ENCODE assay signal across 11 cellular contexts in genomic region chr3:30632521-30632920, GRCh38. TPM values are rescaled to one million over a fixed set of nuclear protein-coding genes. Genes with fewer than 3 reads are reported as not detected.
DNase-seq lines count a peak whose midpoint lies in the region; ATAC-seq and TF ChIP-seq lines count a peak whose summit lies in the region.
"Had no signal": no experiment of that assay in that cellular context is flagged by ENCODE, and none has a peak within 500 bp of the region (broad histone marks: within the 10 kb centered on the region; RNA-seq: fewer than 3 reads in every experiment).

No MANE protein-coding gene starts in this region.

- intact Hi-C loops in left ventricle myocardium inferior (cut with micrococcal nuclease) = no loop called here
- intact Hi-C loops in Right ventricle myocardium inferior (cut with DNase I) = no loop called here
- intact Hi-C loops in activated T-helper 2 cell treated with anti-CD3 and anti-CD28 coated beads, Interferon-gamma antibody, Interleukin-2, Interleukin-4, amounts not matched to agents 10 μg/mL and 5 μg/mL and 100 μg/mL, durations not matched to agents 14 hours and 24 hours and 36 hours (cut with micrococcal nuclease) = no loop called here
- intact Hi-C loops in naive thymus-derived CD4-positive, alpha-beta T cell (cut with micrococcal nuclease) = loop anchor here in 1 of 2 donors (5.0 kb wide), 1 partner anchor 35 kb away; no protein-coding TSS in a partner anchor

- H3K9me3 Mint-ChIP-seq in activated T-helper 2 cell treated with anti-CD3 and anti-CD28 coated beads, Interferon-gamma antibody, Interleukin-2, Interleukin-4, amounts not matched to agents 10 μg/mL and 5 μg/mL and 100 μg/mL, durations not matched to agents 14 hours and 24 hours and 36 hours = no peaks in the 10 kb centered on the region
- peaks cover 0 to 3% (median 0%) of the 10 kb centered on the region in 11 donors for H3K9me3 Mint-ChIP-seq in naive thymus-derived CD4-positive, alpha-beta T cell

- peak overlapping the region; percentile 75 for H3K4me3 Mint-ChIP-seq in activated T-helper 2 cell treated with anti-CD3 and anti-CD28 coated beads, Interferon-gamma antibody, Interleukin-2, Interleukin-4, amounts not matched to agents 10 μg/mL and 5 μg/mL and 100 μg/mL, durations not matched to agents 14 hours and 24 hours and 36 hours (ENCODE audit: low read depth)
- peak overlapping the region in 9 of 10 donors; percentile 54 to 88 (median 77) for H3K4me3 Mint-ChIP-seq in naive thymus-derived CD4-positive, alpha-beta T cell

- H3K27me3 Mint-ChIP-seq in activated T-helper 2 cell treated with anti-CD3 and anti-CD28 coated beads, Interferon-gamma antibody, Interleukin-2, Interleukin-4, amounts not matched to agents 10 μg/mL and 5 μg/mL and 100 μg/mL, durations not matched to agents 14 hours and 24 hours and 36 hours (ENCODE audit: low read depth) = no peaks in the 10 kb centered on the region
- no peaks in the 10 kb centered on the region for H3K27me3 Mint-ChIP-seq in naive thymus-derived CD4-positive, alpha-beta T cell

- H3K27me3 ChIP-seq in left ventricle myocardium inferior (ENCODE audit: low read depth) = no peaks in the 10 kb centered on the region
- H3K27me3 ChIP-seq in naive thymus-derived CD4-positive, alpha-beta T cell (ENCODE audit: control insufficient read depth in 2 of 2, insufficient read depth in 2 of 2, low read length in 2 of 2) = no peaks in the 10 kb centered on the region
- H3K27me3 ChIP-seq in BE2C = no peaks in the 10 kb centered on the region

- peak overlapping the region; percentile 99 for H3K27ac Mint-ChIP-seq in activated T-helper 2 cell treated with anti-CD3 and anti-CD28 coated beads, Interferon-gamma antibody, Interleukin-2, Interleukin-4, amounts not matched to agents 10 μg/mL and 5 μg/mL and 100 μg/mL, durations not matched to agents 14 hours and 24 hours and 36 hours
- peak overlapping the region; percentile 84 to 98 (median 96) for H3K27ac Mint-ChIP-seq in naive thymus-derived CD4-positive, alpha-beta T cell

- H3K36me3 Mint-ChIP-seq in activated T-helper 2 cell treated with anti-CD3 and anti-CD28 coated beads, Interferon-gamma antibody, Interleukin-2, Interleukin-4, amounts not matched to agents 10 μg/mL and 5 μg/mL and 100 μg/mL, durations not matched to agents 14 hours and 24 hours and 36 hours (ENCODE audit: low read depth) = peaks cover 52% of the 10 kb centered on the region
- peaks cover 0 to 44% (median 37%) of the 10 kb centered on the region in 5 donors for H3K36me3 Mint-ChIP-seq in naive thymus-derived CD4-positive, alpha-beta T cell

- DNase-seq in left ventricle myocardium inferior (no peak), Right ventricle myocardium inferior (ENCODE audit: missing footprints) (no peak), HPDE6-E6E7 (ENCODE audit: extremely low spot score) (no peak), BE2C (no peak)
- DNase-seq in activated T-helper 2 cell treated with anti-CD3 and anti-CD28 coated beads, Interferon-gamma antibody, Interleukin-2, Interleukin-4, amounts not matched to agents 10 μg/mL and 5 μg/mL and 100 μg/mL, durations not matched to agents 14 hours and 24 hours and 36 hours (ENCODE audit: low spot score) = no peak
- DNase-seq in naive thymus-derived CD4-positive, alpha-beta T cell = no peak
- no peak for DNase-seq in effector CD8-positive, alpha-beta T cell (lab: John Stamatoyannopoulos, UW)
- DNase-seq: activated CD4-positive, alpha-beta T cell treated with anti-CD3 and anti-CD28 coated beads for 1 hour; GOT3 had no signal

- no peak for ATAC-seq in Right ventricle myocardium inferior
- no peak for ATAC-seq in naive thymus-derived CD4-positive, alpha-beta T cell
- no peak for ATAC-seq in GM19467 (IDR thresholded peaks at IDR 0.05; ENCODE audit: unreplicated experiment)

- H3K4me1 ChIP-seq in left ventricle myocardium inferior (peaks cover 98% of the 10 kb centered on the region), BE2C (no peaks in the 10 kb centered on the region)
- H3K4me1 ChIP-seq in naive thymus-derived CD4-positive, alpha-beta T cell (ENCODE audit: control insufficient read depth in 2 of 2, insufficient read depth in 2 of 2, low read length in 2 of 2) = peaks cover 96 to 99% of the 10 kb centered on the region in 2 donors

- H3K9me3 ChIP-seq in left ventricle myocardium inferior (replicated peaks) = peaks cover 3% of the 10 kb centered on the region
- no peaks in the 10 kb centered on the region for H3K9me3 ChIP-seq in naive thymus-derived CD4-positive, alpha-beta T cell (ENCODE audit: control insufficient read depth in 2 of 3, low read length in 3 of 3)
- H3K9me3 ChIP-seq in BE2C = no peaks in the 10 kb centered on the region

- H3K36me3 ChIP-seq in left ventricle myocardium inferior = peaks cover 8% of the 10 kb centered on the region
- no peaks in the 10 kb centered on the region for H3K36me3 ChIP-seq in naive thymus-derived CD4-positive, alpha-beta T cell (ENCODE audit: control insufficient read depth in 2 of 3, insufficient read depth in 3 of 3, low read length in 3 of 3)
- no peaks in the 10 kb centered on the region for H3K36me3 ChIP-seq in BE2C

- H3K4me1 Mint-ChIP-seq in activated T-helper 2 cell treated with anti-CD3 and anti-CD28 coated beads, Interferon-gamma antibody, Interleukin-2, Interleukin-4, amounts not matched to agents 10 μg/mL and 5 μg/mL and 100 μg/mL, durations not matched to agents 14 hours and 24 hours and 36 hours (ENCODE audit: low read depth) = peaks cover 82% of the 10 kb centered on the region
- peaks cover 70 to 100% (median 93%) of the 10 kb centered on the region in 7 donors for H3K4me1 Mint-ChIP-seq in naive thymus-derived CD4-positive, alpha-beta T cell

- TF ChIP-seq CTCF in left ventricle myocardium inferior (IDR thresholded peaks at IDR 0.05; ENCODE audit: borderline replicate concordance) (no peak), BE2C (IDR thresholded peaks at IDR 0.05; ENCODE audit: low read depth, low read length) (no peak)

- peak overlapping the region; percentile 85 for H3K27ac ChIP-seq in left ventricle myocardium inferior (replicated peaks)
- H3K27ac ChIP-seq in naive thymus-derived CD4-positive, alpha-beta T cell (ENCODE audit: low read depth, low read length) = peak overlapping the region; percentile 68
- H3K27ac ChIP-seq: SK-N-MC had no signal

- no peak overlapping the region for H3K4me3 ChIP-seq in left ventricle myocardium inferior
- no peak overlapping the region for H3K4me3 ChIP-seq in naive thymus-derived CD4-positive, alpha-beta T cell (ENCODE audit: low read length)
- H3K4me3 ChIP-seq in BE2C (ENCODE audit: low read depth, low read length) = no peak overlapping the region
- H3K4me3 ChIP-seq: SK-N-MC had no signal

- CTCF ChIA-PET in naive thymus-derived CD4-positive, alpha-beta T cell (lab: Charles Lee) = interaction anchor here (2.0 kb wide), 1 partner anchor 26 kb away, joined by 5 read pairs; no protein-coding TSS in a partner anchor

- POLR2A ChIA-PET in naive thymus-derived CD4-positive, alpha-beta T cell (lab: Charles Lee) = interaction anchor here (0.7 to 33.4 kb wide), 5 partner anchors 13 to 50 kb away, joined by 3 to 853 read pairs (median 4); partner anchors contain the start of gene TGFBR2

RNA-seq across cellular contexts. Expression of gene TGFBR2, which starts 26.1 kb away (rescaled TPM):
- total RNA-seq in left ventricle myocardium inferior (144 TPM), Right ventricle myocardium inferior (186 TPM)
- total RNA-seq in activated T-helper 2 cell treated with anti-CD3 and anti-CD28 coated beads, Interferon-gamma antibody, Interleukin-2, Interleukin-4, amounts not matched to agents 10 μg/mL and 5 μg/mL and 100 μg/mL, durations not matched to agents 14 hours and 24 hours and 36 hours = 19.5 and 19.8 TPM in 2 replicates
- total RNA-seq in naive thymus-derived CD4-positive, alpha-beta T cell = 100 to 1,000 TPM in 4 of 5 experiments, 10 to 100 TPM in 1; 63.0 to 171 (median 155) TPM
- polyA plus RNA-seq in naive thymus-derived CD4-positive, alpha-beta T cell = 100 to 1,000 TPM; 150 to 263 TPM
- 2.3 TPM for polyA plus RNA-seq in BE2C (2012; ENCODE audit: insufficient read depth, insufficient read length, low read depth)
